In genomic region chrY:7310482-7311269, GRCh38 we compare ENCODE assay signal across 11 cellular contexts.
DNase-seq lines count a peak whose midpoint lies in the region; ATAC-seq, FAIRE-seq and TF ChIP-seq lines count a peak whose summit lies in the region.
"Had no signal": no experiment of that assay in that cellular context is flagged by ENCODE, and none has a peak within 500 bp of the region (broad histone marks: within the 10 kb centered on the region; RNA-seq: fewer than 3 reads in every experiment).

No MANE protein-coding gene starts in this region.

- H3K4me1 Mint-ChIP-seq in activated naive CD8-positive, alpha-beta T cell treated with anti-CD3 and anti-CD28 coated beads, Interleukin-2, amount 10 ng/mL, durations not matched to agents 7 days and 5 days = peaks cover 19% of the 10 kb centered on the region

- H3K9me3 Mint-ChIP-seq in activated naive CD8-positive, alpha-beta T cell treated with anti-CD3 and anti-CD28 coated beads, Interleukin-2, amount 10 ng/mL, durations not matched to agents 7 days and 5 days = no peaks in the 10 kb centered on the region

- H3K27me3 ChIP-seq in RWPE2 (ENCODE audit: insufficient read depth, poor library complexity, severe bottlenecking) (no peaks in the 10 kb centered on the region), brain microvascular endothelial cell (replicated peaks) (no peaks in the 10 kb centered on the region), MG63 (no peaks in the 10 kb centered on the region)
- H3K27me3 ChIP-seq: sigmoid colon had no signal

- no peaks in the 10 kb centered on the region for H3K4me1 ChIP-seq in RWPE2 (ENCODE audit: insufficient read depth, poor library complexity, severe bottlenecking)
- H3K4me1 ChIP-seq: sigmoid colon had no signal

- no peaks in the 10 kb centered on the region for H3K27me3 Mint-ChIP-seq in activated naive CD8-positive, alpha-beta T cell treated with anti-CD3 and anti-CD28 coated beads, Interleukin-2, amount 10 ng/mL, durations not matched to agents 7 days and 5 days

- no peak for TF ChIP-seq CTCF in RWPE2 (IDR thresholded peaks at IDR 0.05; ENCODE audit: poor library complexity, severe bottlenecking)
- TF ChIP-seq CTCF in brain microvascular endothelial cell (IDR thresholded peaks at IDR 0.05; ENCODE audit: low read depth, low read length, missing control alignments) = no peak
- no peak for TF ChIP-seq CTCF in GM10266 (IDR thresholded peaks at IDR 0.05; ENCODE audit: control insufficient read depth, insufficient read depth, low read depth, missing control alignments)

- peaks cover 92% of the 10 kb centered on the region for H3K36me3 ChIP-seq in RWPE2 (ENCODE audit: low read depth)
- no peaks in the 10 kb centered on the region for H3K36me3 ChIP-seq in brain microvascular endothelial cell (replicated peaks)
- peaks cover 3% of the 10 kb centered on the region; the same call in 1 of the 2 replicates for H3K36me3 ChIP-seq in MG63
- H3K36me3 ChIP-seq: sigmoid colon had no signal

- H3K27ac ChIP-seq in RWPE2 (ENCODE audit: poor library complexity, severe bottlenecking) (no peak overlapping the region), brain microvascular endothelial cell (no peak overlapping the region)
- H3K27ac ChIP-seq: sigmoid colon had no signal

- H3K27ac Mint-ChIP-seq in activated naive CD8-positive, alpha-beta T cell treated with anti-CD3 and anti-CD28 coated beads, Interleukin-2, amount 10 ng/mL, durations not matched to agents 7 days and 5 days = peak overlapping the region; percentile 78

- FAIRE-seq in RCC 7860 (lab: Jason Lieb, UNC) = no peak
- FAIRE-seq: urothelium cell line had no signal

- DNase-seq in RWPE2 (ENCODE audit: low spot score) (no peak), brain microvascular endothelial cell (no peak), RCC 7860 (ENCODE audit: low spot score) (no peak), MG63 (no peak), GM10266 (ENCODE audit: extremely low spot score) (no peak)
- peak; percentile 53 for DNase-seq in activated naive CD8-positive, alpha-beta T cell treated with anti-CD3 and anti-CD28 coated beads, Interleukin-2, amount 10 ng/mL, durations not matched to agents 7 days and 5 days
- DNase-seq in stimulated activated CD4-positive, alpha-beta T cell treated with anti-CD3 and anti-CD28 coated beads, Interleukin-2, amount 100 ng/mL, for 4 hours (ENCODE audit: low read depth) = peak; percentile 57
- DNase-seq: NCI-H1417, sigmoid colon had no signal

- in situ Hi-C loops in brain microvascular endothelial cell (cut with HindIII; ENCODE audit: low pct_ligation_motif_present, low sequenced_read_pairs) = no loop called here

- POLR2A ChIA-PET in activated naive CD8-positive, alpha-beta T cell treated with anti-CD3 and anti-CD28 coated beads, Interleukin-2, amount 10 ng/mL, durations not matched to agents 7 days and 5 days (lab: Charles Lee) = no interaction called here

- H3K9me3 ChIP-seq in RWPE2 (ENCODE audit: severe bottlenecking) (no peaks in the 10 kb centered on the region), MG63 (no peaks in the 10 kb centered on the region)
- H3K9me3 ChIP-seq: sigmoid colon had no signal

- H3K4me3 ChIP-seq in RWPE2 (ENCODE audit: severe bottlenecking) = no peak overlapping the region
- H3K4me3 ChIP-seq in brain microvascular endothelial cell (ENCODE audit: low read depth, low read length) = no peak overlapping the region
- H3K4me3 ChIP-seq in MG63 = no peak overlapping the region
- H3K4me3 ChIP-seq: sigmoid colon had no signal

- peak overlapping the region; percentile 20 for H3K4me3 Mint-ChIP-seq in activated naive CD8-positive, alpha-beta T cell treated with anti-CD3 and anti-CD28 coated beads, Interleukin-2, amount 10 ng/mL, durations not matched to agents 7 days and 5 days

- peak; percentile 87 for ATAC-seq in GM18498 (IDR thresholded peaks at IDR 0.05; ENCODE audit: unreplicated experiment)
- peak; percentile 23; the same call in 1 of the 3 replicates for ATAC-seq in RWPE2 (ENCODE audit: low read depth)
- ATAC-seq in activated naive CD8-positive, alpha-beta T cell treated with anti-CD3 and anti-CD28 coated beads, Interleukin-2, amount 10 ng/mL, durations not matched to agents 7 days and 5 days (ENCODE audit: low read depth) = peak; percentile 100

- H3K36me3 Mint-ChIP-seq in activated naive CD8-positive, alpha-beta T cell treated with anti-CD3 and anti-CD28 coated beads, Interleukin-2, amount 10 ng/mL, durations not matched to agents 7 days and 5 days = peaks cover 15% of the 10 kb centered on the region

Comparison
In these comparisons a context has a peak if more than half of its experiments do, and no peak if none do; other contexts are left out.
1. ATAC-seq: peak in every context shown above with its lines; median percentile 100 in activated naive CD8-positive, alpha-beta T cell treated with anti-CD3 and anti-CD28 coated beads, Interleukin-2, amount 10 ng/mL, durations not matched to agents 7 days and 5 days; 87 in GM18498; 23 in RWPE2.
2. DNase-seq: peak in activated naive CD8-positive, alpha-beta T cell treated with anti-CD3 and anti-CD28 coated beads, Interleukin-2, amount 10 ng/mL, durations not matched to agents 7 days and 5 days (single experiment) and stimulated activated CD4-positive, alpha-beta T cell treated with anti-CD3 and anti-CD28 coated beads, Interleukin-2, amount 100 ng/mL, for 4 hours (single experiment); none in RWPE2 (single experiment), brain microvascular endothelial cell (single experiment), RCC 7860 (single experiment), MG63 (single experiment) and GM10266 (single experiment).